1 cellular context compared by ENCODE assay signal in genomic region chr1:163875214-163875926, GRCh38.
TF ChIP-seq lines count a peak whose summit lies in the region.

No MANE protein-coding gene starts in this region.

TF ChIP-seq in WTC11, 78 proteins besides CTCF, POLR2A, EP300 and RAD21 (continued from another document):
- no peak for TF ChIP-seq ERG (CRISPR knock-in tag; IDR thresholded peaks at IDR 0.05)
- no peak for TF ChIP-seq MYBL2 (CRISPR knock-in tag; IDR thresholded peaks at IDR 0.05)
- no peak for TF ChIP-seq ATF2 (CRISPR knock-in tag; IDR thresholded peaks at IDR 0.05; ENCODE audit: borderline replicate concordance, low read depth)
- no peak for TF ChIP-seq E2F4 (CRISPR knock-in tag; IDR thresholded peaks at IDR 0.05; ENCODE audit: borderline replicate concordance, low read depth)
- no peak for TF ChIP-seq ZNF281 (CRISPR knock-in tag; IDR thresholded peaks at IDR 0.05)
- no peak for TF ChIP-seq SMAD3 (CRISPR knock-in tag; IDR thresholded peaks at IDR 0.05; ENCODE audit: borderline replicate concordance)
- TF ChIP-seq CREM (CRISPR knock-in tag; IDR thresholded peaks at IDR 0.05): no peak
- no peak for TF ChIP-seq ELF4 (CRISPR knock-in tag; IDR thresholded peaks at IDR 0.05; ENCODE audit: low read depth)
- TF ChIP-seq GRHL2 (CRISPR knock-in tag; IDR thresholded peaks at IDR 0.05; ENCODE audit: insufficient replicate concordance, severe bottlenecking): no peak
- no peak for TF ChIP-seq ZNF423 (CRISPR knock-in tag; IDR thresholded peaks at IDR 0.05)
- no peak for TF ChIP-seq ATF1 (CRISPR knock-in tag; IDR thresholded peaks at IDR 0.05)
- TF ChIP-seq ZNF219 (CRISPR knock-in tag; IDR thresholded peaks at IDR 0.05; ENCODE audit: borderline replicate concordance): no peak
- TF ChIP-seq TCF7 (CRISPR knock-in tag; IDR thresholded peaks at IDR 0.05; ENCODE audit: low read depth): no peak
